In the genomic region with DNA sequence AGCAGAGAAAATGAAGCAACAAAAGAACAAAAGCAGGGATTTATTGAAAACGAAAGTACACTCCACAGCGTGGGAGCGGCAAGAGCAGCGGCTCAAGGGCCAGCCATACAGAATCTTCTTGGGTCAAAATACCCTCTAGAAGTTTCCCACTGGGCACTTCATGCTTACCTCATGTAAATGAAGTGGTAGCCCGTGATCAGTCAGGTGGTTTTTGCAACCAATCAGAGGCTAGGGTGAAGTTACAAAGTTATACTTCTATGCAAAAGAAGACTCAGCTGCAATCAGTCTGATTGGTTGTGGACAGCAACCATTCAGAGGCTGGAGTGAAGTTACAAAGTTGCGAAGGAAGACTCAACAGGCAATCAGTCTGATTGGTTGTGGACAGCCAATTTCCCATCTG, we compare ENCODE assay signal across 8 cellular contexts. TPM values are rescaled to one million over a fixed set of nuclear protein-coding genes. Genes with fewer than 3 reads are reported as not detected.
DNase-seq lines count a peak whose midpoint lies in the region; ATAC-seq and TF ChIP-seq lines count a peak whose summit lies in the region.

No MANE protein-coding gene starts in this region.

- H3K9me3 ChIP-seq in uterus = no peaks in the 10 kb centered on the region

- H3K27ac ChIP-seq in dorsolateral prefrontal cortex = peak overlapping the region in 55 of 59 donors; percentile 19 to 87 (median 70)
- H3K27ac ChIP-seq in uterus = peak overlapping the region; percentile 61 to 79

- TF ChIP-seq CTCF in AG10803 (conservative IDR thresholded peaks at IDR 0.05; ENCODE audit: low read length) (no peak), dorsolateral prefrontal cortex (IDR thresholded peaks at IDR 0.05 in 54 of 56, conservative IDR thresholded peaks at IDR 0.05 in 2 of 56; ENCODE audit: low read depth in 1 of 56, partially characterized antibody in 56 of 56) (peak in 12 of 56 donors; percentile 6 to 38 (median 22)), uterus (IDR thresholded peaks at IDR 0.05) (no peak)

- no peaks in the 10 kb centered on the region for H3K36me3 ChIP-seq in uterus

- H3K27me3 ChIP-seq in dorsolateral prefrontal cortex = no peaks in the 10 kb centered on the region
- no peaks in the 10 kb centered on the region for H3K27me3 ChIP-seq in uterus

- TF ChIP-seq POLR2A in uterus (IDR thresholded peaks at IDR 0.05) = no peak

- no peaks in the 10 kb centered on the region for H3K4me1 ChIP-seq in uterus

- DNase-seq in AG10803 (ENCODE audit: low read depth) = peak; percentile 81
- DNase-seq in SW 1271 (lab: John Stamatoyannopoulos, UW) = peak; percentile 22 to 64
- DNase-seq in dorsolateral prefrontal cortex = peak in 4 of 10 donors; percentile 40 to 75 (median 47)
- peak; percentile 41 for DNase-seq in mucosa of gallbladder (ENCODE audit: low spot score)
- DNase-seq in uterus = peak; percentile 34 to 59
- DNase-seq in RKO (ENCODE audit: low spot score) = no peak
- DNase-seq in GOT3 (lab: John Stamatoyannopoulos, UW) = no peak

- peak overlapping the region; percentile 59 for H3K4me3 ChIP-seq in AG10803 (ENCODE audit: low read length)
- peak overlapping the region; percentile 20 to 72 (median 54) for H3K4me3 ChIP-seq in dorsolateral prefrontal cortex
- H3K4me3 ChIP-seq in uterus = peak overlapping the region; percentile 21 to 29

- intact Hi-C loops in dorsolateral prefrontal cortex (cut with DNase I) (loop anchor here (5.0 to 10.0 kb wide), 2 partner anchors 442 to 444 kb away; no protein-coding TSS in a partner anchor), uterus (cut with DNase I; ENCODE audit: low total_unique reads) (loop anchor here (10.0 kb wide), 1 partner anchor 282 kb away; no protein-coding TSS in a partner anchor)

- peak; percentile 47 for ATAC-seq in HG03354 (IDR thresholded peaks at IDR 0.05; ENCODE audit: poor library complexity, severe bottlenecking, unreplicated experiment)

RNA-seq across cellular contexts. Expression of a gene that starts 37.8 kb away (rescaled TPM):
- total RNA-seq in dorsolateral prefrontal cortex (1 to 10 TPM in 18 of 120 experiments, under 1 TPM in 83, not detected in 19; 0.20 to 2.3 (median 0.61) TPM), mucosa of gallbladder (not detected), uterus (under 1 TPM in 1 of 4 donors, not detected in 3; 0.37 TPM)

RNA-seq across cellular contexts. Expression of a gene that starts 43.2 kb away (rescaled TPM):
- total RNA-seq in dorsolateral prefrontal cortex = 100 to 1,000 TPM in 14 of 120 experiments, 10 to 100 TPM in 106; 64.8 to 161 (median 84.3) TPM
- total RNA-seq in mucosa of gallbladder = 52.9 TPM
- total RNA-seq in uterus = 10 to 100 TPM; 23.2 to 78.7 (median 54.1) TPM

Comparison
In these comparisons a context has a peak if more than half of its experiments do, and no peak if none do; other contexts are left out.
1. DNase-seq: peak in AG10803 (single experiment), SW 1271 (2 of 2), mucosa of gallbladder (single experiment) and uterus (2 of 2); none in RKO (single experiment) and GOT3 (single experiment).
2. Peak in every context shown above with its lines, with median percentiles within 50 percentile points of each other: H3K4me3 ChIP-seq.